ENCODE assay signal across 24 cellular contexts in genomic region chr21:23534833-23535232, GRCh38.
"Had no signal": no experiment of that assay in that cellular context is flagged by ENCODE, and none has a peak within 500 bp of the region (broad histone marks: within the 10 kb centered on the region; RNA-seq: fewer than 3 reads in every experiment).

No MANE protein-coding gene starts in this region.

- DNase-seq: activated CD4-positive, alpha-beta memory T cell treated with anti-CD3 and anti-CD28 coated beads for 36 hours; activated CD4-positive, alpha-beta T cell treated with anti-CD3 and anti-CD28 coated beads, Interleukin-2, amount 10 ng/mL, durations not matched to agents 24 days and 14 days; activated CD4-positive, CD25-positive, alpha-beta regulatory T cell treated with anti-CD3 and anti-CD28 coated beads, Interleukin-2, amount 50 U/mL, for 72 hours; activated CD8-positive, alpha-beta memory T cell treated with anti-CD3 and anti-CD28 coated beads, Interleukin-2, amount 50 U/mL, for 4 hours; activated gamma-delta T cell; activated naive CD4-positive, alpha-beta T cell treated with anti-CD3 and anti-CD28 coated beads, Interleukin-2, amount 10 ng/mL, durations not matched to agents 7 days and 5 days; activated naive CD8-positive, alpha-beta T cell treated with anti-CD3 and anti-CD28 coated beads, Interleukin-2, amount 10 ng/mL, durations not matched to agents 7 days and 5 days; activated T-cell treated with anti-CD3 and anti-CD28 coated beads, Interleukin-2, amount 50 U/mL, for 1 hour; brain microvascular endothelial cell; foreskin fibroblast; heart left ventricle; hypothalamus; midbrain; naive thymus-derived CD4-positive, alpha-beta T cell; pancreas; psoas muscle; sigmoid colon; small intestine; stimulated activated CD4-positive, alpha-beta T cell treated with anti-CD3 and anti-CD28 coated beads, Interleukin-4, amount 100 ng/mL, for 24 hours; stimulated activated naive CD8-positive, alpha-beta T cell treated with anti-CD3 and anti-CD28 coated beads, Interleukin-15, amount 100 ng/mL, for 72 hours; substantia nigra; uterus had no signal

- ATAC-seq: esophagus mucosa; heart left ventricle; naive thymus-derived CD4-positive, alpha-beta T cell; pancreas; psoas muscle; stimulated activated effector memory CD8-positive, alpha-beta T cell treated with anti-CD3 and anti-CD28 coated beads, Interleukin-12 subunit alpha, Interleukin-12 subunit beta, amount 100 ng/mL, for 72 hours; stimulated activated naive CD8-positive, alpha-beta T cell treated with anti-CD3 and anti-CD28 coated beads, Interleukin-15, amount 100 ng/mL, for 72 hours had no signal
